Comparison of ENCODE assay signal across 1 cellular context in genomic region chr10:97169911-97170693, GRCh38.
TF ChIP-seq lines count a peak whose summit lies in the region.

No MANE protein-coding gene starts in this region.

TF ChIP-seq in SK-N-SH treated with all-trans-retinoic acid at 6 μM for 48 hours, 23 proteins besides CTCF, POLR2A, EP300 and RAD21 (continued from another document):
- TF ChIP-seq CSRNP3 (CRISPR knock-in tag; IDR thresholded peaks at IDR 0.05) (no peak), ZC3H10 (CRISPR knock-in tag; IDR thresholded peaks at IDR 0.05) (no peak), RARB (CRISPR knock-in tag; IDR thresholded peaks at IDR 0.05) (no peak), ESRRG (CRISPR knock-in tag; IDR thresholded peaks at IDR 0.05) (no peak), ZFP30 (CRISPR knock-in tag; IDR thresholded peaks at IDR 0.05) (no peak), CSDC2 (CRISPR knock-in tag; IDR thresholded peaks at IDR 0.05) (no peak), GLIS3 (CRISPR knock-in tag; IDR thresholded peaks at IDR 0.05) (no peak)
